Comparison of ENCODE assay signal across 8 cellular contexts in genomic region chr12:6167327-6168280, GRCh38. TPM values are rescaled to one million over a fixed set of nuclear protein-coding genes. Genes with fewer than 3 reads are reported as not detected.
A peak's percentile ranks its signal among the peaks of the same experiment; 100 is the strongest.
DNase-seq lines count a peak whose midpoint lies in the region; ATAC-seq and TF ChIP-seq lines count a peak whose summit lies in the region.

No MANE protein-coding gene starts in this region.

- WGBS in lung, 2 donors, result 36 to 52% methylated on average over 17 of the region's 17 CpGs

- peak; percentile 23 for DNase-seq in NK-92 treated with Interleukin-12 subunit alpha and Interleukin-12 subunit beta, amount 100 ng/mL, for 24 hours (lab: John Stamatoyannopoulos, UW)
- DNase-seq in NK-92 (lab: John Stamatoyannopoulos, UW; ENCODE audit: unreplicated experiment) (no peak), T1000 (lab: John Stamatoyannopoulos, UW) (peak; percentile 85), brain pericyte (ENCODE audit: low read depth, low spot score) (peak; percentile 37), lung (ENCODE audit: low spot score) (peak; percentile 59), D341Med (ENCODE audit: low spot score) (no peak)
- DNase-seq in stimulated activated CD8-positive, alpha-beta memory T cell treated with anti-CD3 and anti-CD28 coated beads, Interleukin-4, amount 100 ng/mL, for 1 hour (ENCODE audit: low read depth in 2 of 2, low spot score in 1 of 2), result peak; percentile 16 to 20

- no peaks in the 10 kb centered on the region for H3K27me3 ChIP-seq in lung (ENCODE audit: control insufficient read depth, insufficient read depth)

- no peak overlapping the region for H3K4me3 ChIP-seq in lung

- no peaks in the 10 kb centered on the region for H3K36me3 ChIP-seq in lung (ENCODE audit: control insufficient read depth in 2 of 2, insufficient read depth in 2 of 2, low read length in 2 of 2)

- peak; percentile 80 for ATAC-seq in HG03280 (IDR thresholded peaks at IDR 0.05; ENCODE audit: unreplicated experiment)
- peak; percentile 79 for ATAC-seq in lung (ENCODE audit: insufficient read depth, low FRiP score)

- H3K4me1 ChIP-seq in lung (ENCODE audit: control insufficient read depth in 2 of 2, insufficient read depth in 2 of 2, low read length in 2 of 2), result peaks cover 8 to 9% of the 10 kb centered on the region in 2 donors

- H3K9me3 ChIP-seq in lung (ENCODE audit: control insufficient read depth in 2 of 2, insufficient read depth in 1 of 2, low read length in 1 of 2), result no peaks in the 10 kb centered on the region

- no peak for TF ChIP-seq CTCF in lung (IDR thresholded peaks at IDR 0.05; ENCODE audit: control extremely low read depth, extremely low read depth)

- H3K27ac ChIP-seq in lung (ENCODE audit: low read depth in 1 of 2, low read length in 1 of 2), result peak overlapping the region; percentile 76 to 80

RNA-seq across cellular contexts. Expression of gene CD9, which starts 32.6 kb away (rescaled TPM):
- total RNA-seq in lung, result 100 to 1,000 TPM; 240 to 406 TPM
- polyA plus RNA-seq in lung, result 100 to 1,000 TPM; 352 to 425 TPM

RNA-seq across cellular contexts. Expression of gene VWF, which starts 43.1 kb away (rescaled TPM):
- 100 to 1,000 TPM; 272 to 285 TPM for total RNA-seq in lung
- 100 to 1,000 TPM in 1 of 2 donors, 10 to 100 TPM in 1; 65.6 to 226 TPM for polyA plus RNA-seq in lung

Comparison
In these comparisons a context has a peak if more than half of its experiments do, and no peak if none do; other contexts are left out.
1. DNase-seq: peak in NK-92 treated with Interleukin-12 subunit alpha and Interleukin-12 subunit beta, amount 100 ng/mL, for 24 hours (single experiment), T1000 (single experiment), brain pericyte (single experiment), lung (single experiment) and stimulated activated CD8-positive, alpha-beta memory T cell treated with anti-CD3 and anti-CD28 coated beads, Interleukin-4, amount 100 ng/mL, for 1 hour (2 of 2); none in NK-92 (single experiment) and D341Med (single experiment).